Comparison of ENCODE assay signal across 1 cellular context in genomic region chr5:180486636-180487149, GRCh38.
TF ChIP-seq lines count a peak whose summit lies in the region.

No MANE protein-coding gene starts in this region.

TF ChIP-seq in K562, 482 proteins besides CTCF, POLR2A, EP300 and RAD21 (continued from another document):
- TF ChIP-seq MGA (IDR thresholded peaks at IDR 0.05), result peak; percentile 71
